In genomic region chr3:12170207-12170606, GRCh38 we compare ENCODE assay signal across 18 cellular contexts. TPM values are rescaled to one million over a fixed set of nuclear protein-coding genes. Genes with fewer than 3 reads are reported as not detected.
DNase-seq lines count a peak whose midpoint lies in the region; ATAC-seq and TF ChIP-seq lines count a peak whose summit lies in the region.
"Had no signal": no experiment of that assay in that cellular context is flagged by ENCODE, and none has a peak within 500 bp of the region (broad histone marks: within the 10 kb centered on the region; RNA-seq: fewer than 3 reads in every experiment).

No MANE protein-coding gene starts in this region.

- intact Hi-C loops in Right ventricle myocardium superior (cut with DNase I) (no loop called here), cardiac septum (cut with DNase I) (no loop called here), left lung (cut with DNase I) (no loop called here), A673 (cut with micrococcal nuclease; ENCODE audit: unreplicated experiment) (no loop called here), stomach (cut with DNase I; ENCODE audit: low total_unique reads) (loop anchor here (5.0 kb wide), 1 partner anchor 33 kb away; no protein-coding TSS in a partner anchor)

- CTCF ChIA-PET in A673 (lab: Charles Lee): no interaction called here
- CTCF ChIA-PET in activated CD8-positive, alpha-beta T cell treated with anti-CD3 and anti-CD28 coated beads, Interleukin-2, amount 10 ng/mL, durations not matched to agents 7 days and 5 days (lab: Charles Lee): no interaction called here

- H3K4me3 Mint-ChIP-seq in GM23338: no peak overlapping the region
- H3K4me3 Mint-ChIP-seq in activated CD8-positive, alpha-beta T cell treated with anti-CD3 and anti-CD28 coated beads, Interleukin-2, amount 10 ng/mL, durations not matched to agents 7 days and 5 days: no peak overlapping the region
- H3K4me3 Mint-ChIP-seq: activated naive CD8-positive, alpha-beta T cell treated with anti-CD3 and anti-CD28 coated beads, Interleukin-2, amount 10 ng/mL, durations not matched to agents 7 days and 5 days; natural killer cell treated with Interleukin-12 subunit alpha and Interleukin-12 subunit beta and Interleukin-15 and Interleukin-18, amount 100 ng/mL, for 72 hours had no signal

- H3K4me1 Mint-ChIP-seq in GM23338: no peaks in the 10 kb centered on the region
- H3K4me1 Mint-ChIP-seq in activated CD8-positive, alpha-beta T cell treated with anti-CD3 and anti-CD28 coated beads, Interleukin-2, amount 10 ng/mL, durations not matched to agents 7 days and 5 days (ENCODE audit: low read depth): no peaks in the 10 kb centered on the region
- H3K4me1 Mint-ChIP-seq: activated naive CD8-positive, alpha-beta T cell treated with anti-CD3 and anti-CD28 coated beads, Interleukin-2, amount 10 ng/mL, durations not matched to agents 7 days and 5 days had no signal

- H3K36me3 ChIP-seq in left lung (no peaks in the 10 kb centered on the region), A673 (ENCODE audit: insufficient read depth, low read length, poor library complexity, severe bottlenecking) (no peaks in the 10 kb centered on the region), stomach (no peaks in the 10 kb centered on the region), GM23338 (ENCODE audit: insufficient read depth) (peaks cover 9% of the 10 kb centered on the region; the same call in 1 of the 2 replicates)

- TF ChIP-seq POLR2A in stomach (IDR thresholded peaks at IDR 0.05): no peak

- DNase-seq in Right ventricle myocardium superior (no peak), cardiac septum (ENCODE audit: low spot score) (no peak), astrocyte of the hippocampus (ENCODE audit: low read depth, low spot score) (peak; percentile 34), left lung (no peak), A673 (ENCODE audit: low spot score) (no peak), stomach (no peak), GM23338 (ENCODE audit: low spot score) (no peak)
- no peak for DNase-seq in activated CD8-positive, alpha-beta T cell treated with anti-CD3 and anti-CD28 coated beads, Interleukin-2, amount 10 ng/mL, durations not matched to agents 7 days and 5 days
- DNase-seq: activated naive CD8-positive, alpha-beta T cell treated with anti-CD3 and anti-CD28 coated beads, Interleukin-2, amount 10 ng/mL, durations not matched to agents 7 days and 5 days; DMS 273 treated with DMSO at 0.1 percent for 48 hours; dorsolateral prefrontal cortex; kidney glomerular epithelial cell; NCI-H1694 treated with DMSO at 0.1 percent for 48 hours; NCI-H774; testis had no signal

- H3K9me2 ChIP-seq in GM23338 (ENCODE audit: insufficient read depth): no peaks in the 10 kb centered on the region

- H3K27ac ChIP-seq in left lung (peak overlapping the region in 1 of 2 donors; percentile 81), A673 (ENCODE audit: low read depth, low read length, poor library complexity, severe bottlenecking) (no peak overlapping the region), stomach (peak overlapping the region in 1 of 5 donors; percentile 31), GM23338 (ENCODE audit: low read depth) (no peak overlapping the region)
- H3K27ac ChIP-seq: testis had no signal

- H3K4me3 ChIP-seq in left lung: no peak overlapping the region
- no peak overlapping the region for H3K4me3 ChIP-seq in A673 (ENCODE audit: low read depth, low read length, poor library complexity, severe bottlenecking)
- H3K4me3 ChIP-seq in stomach: no peak overlapping the region
- H3K4me3 ChIP-seq in GM23338: no peak overlapping the region
- H3K4me3 ChIP-seq: dorsolateral prefrontal cortex, smooth muscle cell, testis had no signal

- H3K4me1 ChIP-seq in left lung (peaks cover 0 to 18% of the 10 kb centered on the region in 2 donors), A673 (ENCODE audit: insufficient read depth, low read length, poor library complexity, severe bottlenecking) (no peaks in the 10 kb centered on the region), stomach (no peaks in the 10 kb centered on the region), GM23338 (ENCODE audit: insufficient read depth) (no peaks in the 10 kb centered on the region)
- H3K4me1 ChIP-seq: testis had no signal

- H3K27me3 Mint-ChIP-seq in GM23338 (ENCODE audit: insufficient read depth, low read depth, poor library complexity): peaks cover 4% of the 10 kb centered on the region
- H3K27me3 Mint-ChIP-seq in activated CD8-positive, alpha-beta T cell treated with anti-CD3 and anti-CD28 coated beads, Interleukin-2, amount 10 ng/mL, durations not matched to agents 7 days and 5 days (ENCODE audit: low read depth): peaks cover 12% of the 10 kb centered on the region

- peaks cover 66% of the 10 kb centered on the region for H3K36me3 Mint-ChIP-seq in GM23338 (ENCODE audit: low read depth)
- H3K36me3 Mint-ChIP-seq in activated CD8-positive, alpha-beta T cell treated with anti-CD3 and anti-CD28 coated beads, Interleukin-2, amount 10 ng/mL, durations not matched to agents 7 days and 5 days (ENCODE audit: low read depth): no peaks in the 10 kb centered on the region
- H3K36me3 Mint-ChIP-seq: natural killer cell treated with Interleukin-12 subunit alpha and Interleukin-12 subunit beta and Interleukin-15 and Interleukin-18, amount 100 ng/mL, for 72 hours had no signal

- no peak overlapping the region for H3K27ac Mint-ChIP-seq in GM23338
- no peak overlapping the region for H3K27ac Mint-ChIP-seq in activated CD8-positive, alpha-beta T cell treated with anti-CD3 and anti-CD28 coated beads, Interleukin-2, amount 10 ng/mL, durations not matched to agents 7 days and 5 days
- H3K27ac Mint-ChIP-seq: activated naive CD8-positive, alpha-beta T cell treated with anti-CD3 and anti-CD28 coated beads, Interleukin-2, amount 10 ng/mL, durations not matched to agents 7 days and 5 days; natural killer cell treated with Interleukin-12 subunit alpha and Interleukin-12 subunit beta and Interleukin-15 and Interleukin-18, amount 100 ng/mL, for 72 hours had no signal

- no peaks in the 10 kb centered on the region for H3K27me3 ChIP-seq in left lung
- H3K27me3 ChIP-seq in A673 (replicated peaks; ENCODE audit: insufficient read depth, low read depth, low read length, poor library complexity): no peaks in the 10 kb centered on the region
- H3K27me3 ChIP-seq in stomach: no peaks in the 10 kb centered on the region
- H3K27me3 ChIP-seq in GM23338 (ENCODE audit: insufficient read depth): no peaks in the 10 kb centered on the region
- H3K27me3 ChIP-seq: dorsolateral prefrontal cortex, testis had no signal

- POLR2A ChIA-PET in A673 (lab: Charles Lee; ENCODE audit: low non-redundant PET): no interaction called here
- POLR2A ChIA-PET in activated CD8-positive, alpha-beta T cell treated with anti-CD3 and anti-CD28 coated beads, Interleukin-2, amount 10 ng/mL, durations not matched to agents 7 days and 5 days (lab: Charles Lee): no interaction called here

- no peak overlapping the region for H2AFZ ChIP-seq in GM23338

- no peak overlapping the region for H3K4me2 ChIP-seq in GM23338
- H3K4me2 ChIP-seq: smooth muscle cell had no signal

- no peaks in the 10 kb centered on the region for H3F3A ChIP-seq in GM23338 (replicated peaks; ENCODE audit: low read depth)

- no peaks in the 10 kb centered on the region for H4K20me1 ChIP-seq in GM23338 (replicated peaks; ENCODE audit: insufficient read depth)

- H3K9me3 ChIP-seq in left lung (peaks cover 0 to 15% of the 10 kb centered on the region in 2 donors), A673 (ENCODE audit: low read depth, low read length, poor library complexity, severe bottlenecking) (peaks cover 4% of the 10 kb centered on the region), stomach (peaks cover 0 to 13% (median 10%) of the 10 kb centered on the region in 4 donors)
- H3K9me3 ChIP-seq: testis had no signal

- TF ChIP-seq CTCF in left lung (IDR thresholded peaks at IDR 0.05): no peak
- no peak for TF ChIP-seq CTCF in A673 (conservative IDR thresholded peaks at IDR 0.05; ENCODE audit: low read depth, low read length)
- no peak for TF ChIP-seq CTCF in stomach (IDR thresholded peaks at IDR 0.05)
- no peak for TF ChIP-seq CTCF in GM23338 (conservative IDR thresholded peaks at IDR 0.05; ENCODE audit: low read depth in 2 of 2)

- WGBS in stomach, 5 donors: 73 to 93% (median 80%) methylated on average over 2 of the region's 2 CpGs

- no TSS peak for BruUV-seq in A673 (replicated peaks; lab: Mats Ljungman, UMichigan)

- TF ChIP-seq EP300 in stomach (IDR thresholded peaks at IDR 0.05): no peak

- peak; percentile 58 for ATAC-seq in Right ventricle myocardium superior (ENCODE audit: poor library complexity)
- peak; percentile 90 for ATAC-seq in left lung
- no peak for ATAC-seq in GM23338
- no peak for ATAC-seq in activated CD8-positive, alpha-beta T cell treated with anti-CD3 and anti-CD28 coated beads, Interleukin-2, amount 10 ng/mL, durations not matched to agents 7 days and 5 days
- ATAC-seq: natural killer cell treated with Interleukin-12 subunit alpha and Interleukin-12 subunit beta and Interleukin-15 and Interleukin-18, amount 100 ng/mL, for 72 hours had no signal

- H3K9me3 Mint-ChIP-seq in GM23338: peaks cover 27% of the 10 kb centered on the region
- H3K9me3 Mint-ChIP-seq in activated CD8-positive, alpha-beta T cell treated with anti-CD3 and anti-CD28 coated beads, Interleukin-2, amount 10 ng/mL, durations not matched to agents 7 days and 5 days (ENCODE audit: insufficient read depth): peaks cover 19% of the 10 kb centered on the region

- H3K79me2 ChIP-seq in GM23338 (replicated peaks; ENCODE audit: insufficient read depth): no peaks in the 10 kb centered on the region

TF ChIP-seq in GM23338, 12 proteins besides CTCF, POLR2A, EP300 and RAD21 (continues in another document):
- no peak for TF ChIP-seq CREB1 (CRISPR knock-in tag; IDR thresholded peaks at IDR 0.05; ENCODE audit: low read depth)

RNA-seq across cellular contexts. Expression of gene TIMP4, which starts 11.5 kb away (rescaled TPM):
- total RNA-seq in Right ventricle myocardium superior: 17.4 TPM
- 4.3 TPM for total RNA-seq in cardiac septum
- total RNA-seq in left lung: 10 to 100 TPM in 1 of 2 donors, under 1 TPM in 1; 0.93 to 11.3 TPM
- 10.2 and 13.3 TPM in 2 replicates for total RNA-seq in A673 (2021)
- total RNA-seq in stomach: 1 to 10 TPM; 2.6 to 9.9 (median 5.2) TPM
- polyA plus RNA-seq in stomach: 10 to 100 TPM in 2 of 3 donors, 1 to 10 TPM in 1; 5.0 to 13.4 (median 11.0) TPM
- total RNA-seq in GM23338 (2014; rRNA removed; shearing (Covaris generic)): 11.1 and 16.1 TPM in 2 replicates
- polyA plus RNA-seq in GM23338 (2016; fragmentation: Nextera tagmentation; extraction: Ambion mirVana): 6.7 and 6.9 TPM in 2 replicates
- not detected for total RNA-seq in activated CD8-positive, alpha-beta T cell treated with anti-CD3 and anti-CD28 coated beads, Interleukin-2, amount 10 ng/mL, durations not matched to agents 7 days and 5 days
- total RNA-seq: activated naive CD8-positive, alpha-beta T cell treated with anti-CD3 and anti-CD28 coated beads, Interleukin-2, amount 10 ng/mL, durations not matched to agents 7 days and 5 days; natural killer cell treated with Interleukin-12 subunit alpha and Interleukin-12 subunit beta and Interleukin-15 and Interleukin-18, amount 100 ng/mL, for 72 hours; SK-MEL-5 had no signal

Comparison
In these comparisons a context has a peak if more than half of its experiments do, and no peak if none do; other contexts are left out.
1. ATAC-seq: peak in Right ventricle myocardium superior (single experiment) and left lung (single experiment); none in GM23338 (single experiment) and activated CD8-positive, alpha-beta T cell treated with anti-CD3 and anti-CD28 coated beads, Interleukin-2, amount 10 ng/mL, durations not matched to agents 7 days and 5 days (single experiment).